Comparison of ENCODE assay signal across 16 cellular contexts in genomic region chr10:71601273-71601672, GRCh38.
"Had no signal": no experiment of that assay in that cellular context is flagged by ENCODE, and none has a peak within 500 bp of the region (broad histone marks: within the 10 kb centered on the region; RNA-seq: fewer than 3 reads in every experiment).

No MANE protein-coding gene starts in this region.

- DNase-seq: activated CD4-positive, CD25-positive, alpha-beta regulatory T cell; activated naive CD4-positive, alpha-beta T cell treated with anti-CD3 and anti-CD28 coated beads, Interleukin-2, amount 10 ng/mL, durations not matched to agents 7 days and 5 days; activated T-cell treated with anti-CD3 and anti-CD28 coated beads for 4 hours; effector CD8-positive, alpha-beta T cell; esophagus squamous epithelium; mesendoderm; natural killer cell; pancreas; sigmoid colon; stimulated activated naive B cell treated with anti-CD40 and anti-IgM and Interleukin-4, amounts not matched to agents 10 μg/mL and 1 μg/mL and 100 μg/mL, for 72 hours; substantia nigra; T-cell; T-helper 9 cell had no signal

- H3K36me3 ChIP-seq: adrenal gland, esophagus squamous epithelium, neutrophil, pancreas, sigmoid colon, tibial artery had no signal

- H3K27ac ChIP-seq: neutrophil, pancreas, sigmoid colon, tibial artery had no signal

- H3K27me3 ChIP-seq: adrenal gland, esophagus squamous epithelium, neutrophil, pancreas, sigmoid colon, tibial artery had no signal

- FAIRE-seq: pancreas had no signal

- H3K4me3 Mint-ChIP-seq: activated naive CD4-positive, alpha-beta T cell treated with anti-CD3 and anti-CD28 coated beads, Interleukin-2, amount 10 ng/mL, durations not matched to agents 7 days and 5 days; natural killer cell; stimulated activated naive B cell treated with anti-CD40 and anti-IgM and Interleukin-4, amounts not matched to agents 10 μg/mL and 1 μg/mL and 100 μg/mL, for 72 hours; T-cell had no signal

- H3K4me3 ChIP-seq: adrenal gland, esophagus squamous epithelium, pancreas, sigmoid colon, tibial artery had no signal

- H3K9me3 ChIP-seq: adrenal gland, esophagus squamous epithelium, neutrophil, pancreas, sigmoid colon, tibial artery had no signal

- H3K27me3 Mint-ChIP-seq: T-cell had no signal

- ATAC-seq: natural killer cell; stimulated activated naive B cell treated with anti-CD40 and anti-IgM and Interleukin-4, amounts not matched to agents 10 μg/mL and 1 μg/mL and 100 μg/mL, for 72 hours; T-cell had no signal

- H3K9me3 Mint-ChIP-seq: activated naive CD4-positive, alpha-beta T cell treated with anti-CD3 and anti-CD28 coated beads, Interleukin-2, amount 10 ng/mL, durations not matched to agents 7 days and 5 days; natural killer cell; stimulated activated naive B cell treated with anti-CD40 and anti-IgM and Interleukin-4, amounts not matched to agents 10 μg/mL and 1 μg/mL and 100 μg/mL, for 72 hours; T-cell had no signal

- H3K27ac Mint-ChIP-seq: activated naive CD4-positive, alpha-beta T cell treated with anti-CD3 and anti-CD28 coated beads, Interleukin-2, amount 10 ng/mL, durations not matched to agents 7 days and 5 days; natural killer cell; stimulated activated naive B cell treated with anti-CD40 and anti-IgM and Interleukin-4, amounts not matched to agents 10 μg/mL and 1 μg/mL and 100 μg/mL, for 72 hours; T-cell had no signal

- H3K36me3 Mint-ChIP-seq: activated naive CD4-positive, alpha-beta T cell treated with anti-CD3 and anti-CD28 coated beads, Interleukin-2, amount 10 ng/mL, durations not matched to agents 7 days and 5 days; natural killer cell; stimulated activated naive B cell treated with anti-CD40 and anti-IgM and Interleukin-4, amounts not matched to agents 10 μg/mL and 1 μg/mL and 100 μg/mL, for 72 hours; T-cell had no signal

- H3K4me1 Mint-ChIP-seq: activated naive CD4-positive, alpha-beta T cell treated with anti-CD3 and anti-CD28 coated beads, Interleukin-2, amount 10 ng/mL, durations not matched to agents 7 days and 5 days; natural killer cell; T-cell had no signal
